12 cellular contexts compared by ENCODE assay signal in the genomic region with DNA sequence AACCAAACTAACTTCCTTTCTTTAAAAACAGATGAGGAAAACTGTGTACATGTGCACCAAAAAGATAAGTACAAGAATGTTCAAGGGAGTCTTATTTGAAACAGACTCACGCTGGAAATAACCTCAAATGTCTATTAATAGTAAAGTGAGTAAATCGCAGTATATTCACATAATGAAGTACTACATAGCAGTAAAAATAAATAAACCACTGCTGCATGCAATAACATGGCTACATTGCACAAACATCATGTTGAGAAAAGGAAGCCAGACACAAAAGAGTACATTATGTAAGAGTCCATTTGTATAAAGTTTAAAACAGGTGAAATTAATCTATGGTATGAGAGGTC. TPM values are rescaled to one million over a fixed set of nuclear protein-coding genes. Genes with fewer than 3 reads are reported as not detected.
DNase-seq lines count a peak whose midpoint lies in the region; ATAC-seq, FAIRE-seq and TF ChIP-seq lines count a peak whose summit lies in the region.
"Had no signal": no experiment of that assay in that cellular context is flagged by ENCODE, and none has a peak within 500 bp of the region (broad histone marks: within the 10 kb centered on the region; RNA-seq: fewer than 3 reads in every experiment).

No MANE protein-coding gene starts in this region.

- H3K36me3 ChIP-seq in bronchial epithelial cell (ENCODE audit: control insufficient read depth, insufficient read depth, low read length) (no peaks in the 10 kb centered on the region), osteoblast (ENCODE audit: insufficient read depth, low read length) (no peaks in the 10 kb centered on the region)
- H3K36me3 ChIP-seq: transverse colon had no signal

- DNase-seq in activated CD8-positive, alpha-beta T cell treated with anti-CD3 and anti-CD28 coated beads for 36 hours: no peak
- DNase-seq in activated CD8-positive, alpha-beta T cell treated with anti-CD3 and anti-CD28 coated beads, Interleukin-2, amount 10 ng/mL, durations not matched to agents 7 days and 5 days: no peak
- peak; percentile 25 for DNase-seq in NAMALWA (ENCODE audit: low spot score)
- peak; percentile 56 for DNase-seq in bronchial epithelial cell (ENCODE audit: low read depth)
- peak; percentile 35 for DNase-seq in osteoblast (ENCODE audit: insufficient read length, low spot score, missing footprints)
- DNase-seq in HEK293T (ENCODE audit: extremely low spot score): no peak
- DNase-seq: NCI-H187, transverse colon had no signal

- peak overlapping the region; percentile 22 for H3K27ac Mint-ChIP-seq in activated CD8-positive, alpha-beta T cell treated with anti-CD3 and anti-CD28 coated beads for 36 hours
- no peak overlapping the region for H3K27ac Mint-ChIP-seq in activated CD8-positive, alpha-beta T cell treated with anti-CD3 and anti-CD28 coated beads, Interleukin-2, amount 10 ng/mL, durations not matched to agents 7 days and 5 days
- H3K27ac Mint-ChIP-seq: brain had no signal

- intact Hi-C loops in activated CD8-positive, alpha-beta T cell treated with anti-CD3 and anti-CD28 coated beads for 36 hours (cut with micrococcal nuclease): no loop called here

- H3K4me3 ChIP-seq in bronchial epithelial cell (ENCODE audit: low read depth, low read length) (no peak overlapping the region), osteoblast (ENCODE audit: insufficient read depth, low read length) (no peak overlapping the region)
- H3K4me3 ChIP-seq: transverse colon had no signal

- no peak for ATAC-seq in activated CD8-positive, alpha-beta T cell treated with anti-CD3 and anti-CD28 coated beads for 36 hours
- no peak for ATAC-seq in activated CD8-positive, alpha-beta T cell treated with anti-CD3 and anti-CD28 coated beads, Interleukin-2, amount 10 ng/mL, durations not matched to agents 7 days and 5 days
- ATAC-seq in HG03108 (IDR thresholded peaks at IDR 0.05; ENCODE audit: unreplicated experiment): no peak
- ATAC-seq in HG03442 (IDR thresholded peaks at IDR 0.05; ENCODE audit: unreplicated experiment): no peak
- ATAC-seq: esophagus mucosa had no signal

- POLR2A ChIA-PET in activated CD8-positive, alpha-beta T cell treated with anti-CD3 and anti-CD28 coated beads for 36 hours (lab: Charles Lee): no interaction called here
- POLR2A ChIA-PET in activated CD8-positive, alpha-beta T cell treated with anti-CD3 and anti-CD28 coated beads, Interleukin-2, amount 10 ng/mL, durations not matched to agents 7 days and 5 days (lab: Charles Lee): interaction anchor here (2.8 kb wide), 1 partner anchor 10 kb away, joined by 12 read pairs; no protein-coding TSS in a partner anchor
- POLR2A ChIA-PET in HEK293T (lab: Yijun Ruan, JAX): no interaction called here

- H3K27me3 ChIP-seq in bronchial epithelial cell (ENCODE audit: control insufficient read depth, insufficient read depth, low read length) (no peaks in the 10 kb centered on the region), osteoblast (ENCODE audit: insufficient read depth, low read length) (peaks cover 4% of the 10 kb centered on the region)
- H3K27me3 ChIP-seq: transverse colon had no signal

- CTCF ChIA-PET in activated CD8-positive, alpha-beta T cell treated with anti-CD3 and anti-CD28 coated beads for 36 hours (lab: Charles Lee): no interaction called here
- CTCF ChIA-PET in activated CD8-positive, alpha-beta T cell treated with anti-CD3 and anti-CD28 coated beads, Interleukin-2, amount 10 ng/mL, durations not matched to agents 7 days and 5 days (lab: Charles Lee): interaction anchor here (1.2 kb wide), 1 partner anchor 9 kb away, joined by 3 read pairs; no protein-coding TSS in a partner anchor
- CTCF ChIA-PET in HEK293T (lab: Yijun Ruan, JAX): no interaction called here

- H4K20me1 ChIP-seq in osteoblast (ENCODE audit: insufficient read depth, low read length): no peaks in the 10 kb centered on the region

- no peak for FAIRE-seq in bronchial epithelial cell (lab: Jason Lieb, UNC)

- H3K27me3 Mint-ChIP-seq in activated CD8-positive, alpha-beta T cell treated with anti-CD3 and anti-CD28 coated beads for 36 hours: no peaks in the 10 kb centered on the region
- H3K27me3 Mint-ChIP-seq in activated CD8-positive, alpha-beta T cell treated with anti-CD3 and anti-CD28 coated beads, Interleukin-2, amount 10 ng/mL, durations not matched to agents 7 days and 5 days (ENCODE audit: low read depth): no peaks in the 10 kb centered on the region

- no peaks in the 10 kb centered on the region for H3K79me2 ChIP-seq in osteoblast (ENCODE audit: insufficient read depth, low read length)

- H3K4me1 ChIP-seq in osteoblast (ENCODE audit: insufficient read depth, low read length): no peaks in the 10 kb centered on the region

- TF ChIP-seq CTCF in activated CD8-positive, alpha-beta T cell treated with anti-CD3 and anti-CD28 coated beads for 36 hours (IDR thresholded peaks at IDR 0.05): no peak
- TF ChIP-seq CTCF in bronchial epithelial cell (IDR thresholded peaks at IDR 0.05; ENCODE audit: insufficient read depth, low read length, severe bottlenecking) (no peak), osteoblast (IDR thresholded peaks at IDR 0.05; ENCODE audit: extremely low read depth, low read depth, low read length) (no peak)

- no peak overlapping the region for H3K4me2 ChIP-seq in osteoblast (ENCODE audit: insufficient read depth, low read length)

- no peak overlapping the region for H3K4me3 Mint-ChIP-seq in activated CD8-positive, alpha-beta T cell treated with anti-CD3 and anti-CD28 coated beads for 36 hours
- H3K4me3 Mint-ChIP-seq in activated CD8-positive, alpha-beta T cell treated with anti-CD3 and anti-CD28 coated beads, Interleukin-2, amount 10 ng/mL, durations not matched to agents 7 days and 5 days: no peak overlapping the region

- H3K27ac ChIP-seq in osteoblast (ENCODE audit: low read depth, low read length): no peak overlapping the region

- peaks cover 63% of the 10 kb centered on the region for H3K4me1 Mint-ChIP-seq in activated CD8-positive, alpha-beta T cell treated with anti-CD3 and anti-CD28 coated beads for 36 hours (ENCODE audit: low read depth)
- peaks cover 79% of the 10 kb centered on the region for H3K4me1 Mint-ChIP-seq in activated CD8-positive, alpha-beta T cell treated with anti-CD3 and anti-CD28 coated beads, Interleukin-2, amount 10 ng/mL, durations not matched to agents 7 days and 5 days (ENCODE audit: low read depth)
- H3K4me1 Mint-ChIP-seq: brain had no signal

- H2AFZ ChIP-seq in osteoblast (ENCODE audit: low read length): no peak overlapping the region

- peaks cover 5% of the 10 kb centered on the region for H3K36me3 Mint-ChIP-seq in activated CD8-positive, alpha-beta T cell treated with anti-CD3 and anti-CD28 coated beads for 36 hours (ENCODE audit: low read depth)
- H3K36me3 Mint-ChIP-seq in activated CD8-positive, alpha-beta T cell treated with anti-CD3 and anti-CD28 coated beads, Interleukin-2, amount 10 ng/mL, durations not matched to agents 7 days and 5 days (ENCODE audit: low read depth): peaks cover 9% of the 10 kb centered on the region
- H3K36me3 Mint-ChIP-seq: brain had no signal

- no peaks in the 10 kb centered on the region for H3K9me3 ChIP-seq in osteoblast (ENCODE audit: low read depth, low read length)
- H3K9me3 ChIP-seq: transverse colon had no signal

- no peaks in the 10 kb centered on the region for H3K9me3 Mint-ChIP-seq in activated CD8-positive, alpha-beta T cell treated with anti-CD3 and anti-CD28 coated beads for 36 hours
- H3K9me3 Mint-ChIP-seq in activated CD8-positive, alpha-beta T cell treated with anti-CD3 and anti-CD28 coated beads, Interleukin-2, amount 10 ng/mL, durations not matched to agents 7 days and 5 days (ENCODE audit: insufficient read depth): no peaks in the 10 kb centered on the region
- H3K9me3 Mint-ChIP-seq: brain had no signal

TF ChIP-seq in HEK293T, 16 proteins besides CTCF, POLR2A, EP300 and RAD21:
- TF ChIP-seq, protein P1, sequence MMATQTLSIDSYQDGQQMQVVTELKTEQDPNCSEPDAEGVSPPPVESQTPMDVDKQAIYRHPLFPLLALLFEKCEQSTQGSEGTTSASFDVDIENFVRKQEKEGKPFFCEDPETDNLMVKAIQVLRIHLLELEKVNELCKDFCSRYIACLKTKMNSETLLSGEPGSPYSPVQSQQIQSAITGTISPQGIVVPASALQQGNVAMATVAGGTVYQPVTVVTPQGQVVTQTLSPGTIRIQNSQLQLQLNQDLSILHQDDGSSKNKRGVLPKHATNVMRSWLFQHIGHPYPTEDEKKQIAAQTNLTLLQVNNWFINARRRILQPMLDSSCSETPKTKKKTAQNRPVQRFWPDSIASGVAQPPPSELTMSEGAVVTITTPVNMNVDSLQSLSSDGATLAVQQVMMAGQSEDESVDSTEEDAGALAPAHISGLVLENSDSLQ (IDR thresholded peaks at IDR 0.05): no peak
- no peak for TF ChIP-seq TARDBP (IDR thresholded peaks at IDR 0.05)
- no peak for TF ChIP-seq FOXM1 (IDR thresholded peaks at IDR 0.05; ENCODE audit: borderline replicate concordance)

RNA-seq across cellular contexts. Expression of a gene that starts 5.3 kb away (rescaled TPM):
- 100 to 1,000 TPM; 201 to 208 TPM for total RNA-seq in activated CD8-positive, alpha-beta T cell treated with anti-CD3 and anti-CD28 coated beads for 36 hours
- total RNA-seq in activated CD8-positive, alpha-beta T cell treated with anti-CD3 and anti-CD28 coated beads, Interleukin-2, amount 10 ng/mL, durations not matched to agents 7 days and 5 days: 100 to 1,000 TPM; 262 to 275 TPM
- total RNA-seq in bronchial epithelial cell (23.7 and 24.3 TPM in 2 replicates), osteoblast (4.7 and 5.0 TPM in 2 replicates)

RNA-seq across cellular contexts. Expression of a gene that starts 21.8 kb away (rescaled TPM):
- 10 to 100 TPM in 1 of 2 experiments, 1 to 10 TPM in 1; 9.2 to 10.4 TPM for total RNA-seq in activated CD8-positive, alpha-beta T cell treated with anti-CD3 and anti-CD28 coated beads for 36 hours
- 10 to 100 TPM; 23.8 to 27.0 TPM for total RNA-seq in activated CD8-positive, alpha-beta T cell treated with anti-CD3 and anti-CD28 coated beads, Interleukin-2, amount 10 ng/mL, durations not matched to agents 7 days and 5 days
- 0.26 TPM in 1 of 2 replicates, not detected in the other for total RNA-seq in bronchial epithelial cell
- 2.4 and 2.9 TPM in 2 replicates for total RNA-seq in osteoblast

Comparison
In these comparisons a context has a peak if more than half of its experiments do, and no peak if none do; other contexts are left out.
1. DNase-seq: peak in NAMALWA (single experiment), bronchial epithelial cell (single experiment) and osteoblast (single experiment); none in activated CD8-positive, alpha-beta T cell treated with anti-CD3 and anti-CD28 coated beads for 36 hours (single experiment), activated CD8-positive, alpha-beta T cell treated with anti-CD3 and anti-CD28 coated beads, Interleukin-2, amount 10 ng/mL, durations not matched to agents 7 days and 5 days (single experiment) and HEK293T (single experiment).